15 cellular contexts compared by ENCODE assay signal in genomic region chr10:79344502-79345195, GRCh38. TPM values are rescaled to one million over a fixed set of nuclear protein-coding genes. Genes with fewer than 3 reads are reported as not detected.
DNase-seq lines count a peak whose midpoint lies in the region; ATAC-seq, FAIRE-seq and TF ChIP-seq lines count a peak whose summit lies in the region.
"Had no signal": no experiment of that assay in that cellular context is flagged by ENCODE, and none has a peak within 500 bp of the region (broad histone marks: within the 10 kb centered on the region; RNA-seq: fewer than 3 reads in every experiment).

No MANE protein-coding gene starts in this region.

- DNase-seq in activated CD8-positive, alpha-beta memory T cell treated with anti-CD3 and anti-CD28 coated beads, Interleukin-2, amount 10 ng/mL, durations not matched to agents 7 days and 5 days = peak; percentile 28
- no peak for DNase-seq in activated CD8-positive, alpha-beta memory T cell treated with anti-CD3 and anti-CD28 coated beads, Interleukin-2, amount 50 U/mL, for 4 hours
- DNase-seq in NCI-H2171 treated with DMSO at 0.1 percent for 48 hours (lab: John Stamatoyannopoulos, UW) = peak; percentile 36
- DNase-seq in endothelial cell of umbilical vein (ENCODE audit: low read depth, low spot score) = no peak
- DNase-seq in stomach = peak; percentile 81
- DNase-seq in iPS-NIHi7 (ENCODE audit: extremely low spot score) = no peak
- DNase-seq in activated T-cell treated with anti-CD3 and anti-CD28 coated beads, Interleukin-2, amount 50 U/mL, for 72 hours = no peak
- DNase-seq in GM10266 (ENCODE audit: extremely low spot score) = no peak
- DNase-seq: activated CD8-positive, alpha-beta T cell treated with anti-CD3 and anti-CD28 coated beads for 36 hours; HCEC 1CT; midbrain; PC-9 had no signal

- no peak for ATAC-seq in activated CD8-positive, alpha-beta memory T cell treated with anti-CD3 and anti-CD28 coated beads, Interleukin-2, amount 10 ng/mL, durations not matched to agents 7 days and 5 days
- no peak for ATAC-seq in activated T-cell treated with anti-CD3 and anti-CD28 coated beads, Interleukin-2, amount 50 U/mL, for 72 hours (replicated peaks in 1 of 2)
- ATAC-seq: activated CD8-positive, alpha-beta T cell treated with anti-CD3 and anti-CD28 coated beads for 36 hours; T-cell had no signal

- peaks cover 57% of the 10 kb centered on the region for H3K4me1 Mint-ChIP-seq in activated CD8-positive, alpha-beta memory T cell treated with anti-CD3 and anti-CD28 coated beads, Interleukin-2, amount 10 ng/mL, durations not matched to agents 7 days and 5 days
- H3K4me1 Mint-ChIP-seq in activated T-cell treated with anti-CD3 and anti-CD28 coated beads, Interleukin-2, amount 50 U/mL, for 72 hours (ENCODE audit: low read depth) = peaks cover 13% of the 10 kb centered on the region

- no peak for TF ChIP-seq EP300 in stomach (IDR thresholded peaks at IDR 0.05)

- no peak for FAIRE-seq in endothelial cell of umbilical vein (lab: Jason Lieb, UNC)
- FAIRE-seq: GM12891 had no signal

- dilution Hi-C loops in endothelial cell of umbilical vein (cut with MboI; ENCODE audit: extremely low pct_ligation_motif_present, low sequenced_read_pairs) = no loop called here

- H4K20me1 ChIP-seq in endothelial cell of umbilical vein (replicated peaks; ENCODE audit: control insufficient read depth, extremely low read depth, insufficient read depth, low read length) = no peaks in the 10 kb centered on the region

- no TSS peak for BruUV-seq in endothelial cell of umbilical vein (replicated peaks; lab: Mats Ljungman, UMichigan)

- H3K9me3 ChIP-seq in endothelial cell of umbilical vein (replicated peaks; ENCODE audit: control insufficient read depth, insufficient read depth, low read length) = no peaks in the 10 kb centered on the region
- H3K9me3 ChIP-seq in stomach = no peaks in the 10 kb centered on the region

- WGBS in stomach, 5 donors = 50 to 84% (median 62%) methylated on average over 3 of the region's 3 CpGs

- H2AFZ ChIP-seq in endothelial cell of umbilical vein (ENCODE audit: low read depth, low read length) = no peak overlapping the region
- H2AFZ ChIP-seq: PC-9 had no signal

- H3K27ac ChIP-seq in endothelial cell of umbilical vein (ENCODE audit: insufficient read depth, low read depth, low read length) (no peak overlapping the region), stomach (peak overlapping the region; percentile 37 to 78 (median 59))
- H3K27ac ChIP-seq: PC-9 had no signal

- H3K4me3 Mint-ChIP-seq in activated CD8-positive, alpha-beta memory T cell treated with anti-CD3 and anti-CD28 coated beads, Interleukin-2, amount 10 ng/mL, durations not matched to agents 7 days and 5 days = no peak overlapping the region
- no peak overlapping the region for H3K4me3 Mint-ChIP-seq in activated T-cell treated with anti-CD3 and anti-CD28 coated beads, Interleukin-2, amount 50 U/mL, for 72 hours
- H3K4me3 Mint-ChIP-seq: activated CD8-positive, alpha-beta T cell treated with anti-CD3 and anti-CD28 coated beads for 36 hours; activated naive CD4-positive, alpha-beta T cell treated with anti-CD3 and anti-CD28 coated beads, Interleukin-2, amount 50 U/mL, for 24 hours; T-cell had no signal

- H3K4me1 ChIP-seq in endothelial cell of umbilical vein (ENCODE audit: control insufficient read depth, extremely low read depth, insufficient read depth, low read length) (peaks cover 11% of the 10 kb centered on the region), stomach (peaks cover 64 to 83% (median 78%) of the 10 kb centered on the region in 4 donors)

- H3K36me3 ChIP-seq in endothelial cell of umbilical vein (ENCODE audit: control insufficient read depth in 2 of 2, extremely low read depth in 1 of 2, insufficient read depth in 2 of 2, low read length in 2 of 2) = peaks cover under 1 to 3% of the 10 kb centered on the region in 2 experiments
- H3K36me3 ChIP-seq in stomach = peaks cover 4 to 9% (median 7%) of the 10 kb centered on the region in 4 donors

- H3K9me3 Mint-ChIP-seq in activated CD8-positive, alpha-beta memory T cell treated with anti-CD3 and anti-CD28 coated beads, Interleukin-2, amount 10 ng/mL, durations not matched to agents 7 days and 5 days (ENCODE audit: low read depth) = no peaks in the 10 kb centered on the region
- no peaks in the 10 kb centered on the region for H3K9me3 Mint-ChIP-seq in activated T-cell treated with anti-CD3 and anti-CD28 coated beads, Interleukin-2, amount 50 U/mL, for 72 hours
- H3K9me3 Mint-ChIP-seq: activated CD8-positive, alpha-beta T cell treated with anti-CD3 and anti-CD28 coated beads for 36 hours; activated naive CD4-positive, alpha-beta T cell treated with anti-CD3 and anti-CD28 coated beads, Interleukin-2, amount 50 U/mL, for 24 hours; T-cell had no signal

- H3K9ac ChIP-seq in endothelial cell of umbilical vein (replicated peaks; ENCODE audit: extremely low read depth, insufficient read depth, low read length) = no peak overlapping the region

- POLR2A ChIA-PET in endothelial cell of umbilical vein (lab: Charles Lee) = no interaction called here

- no peak for TF ChIP-seq CTCF in endothelial cell of umbilical vein (IDR thresholded peaks at IDR 0.05; ENCODE audit: extremely low read depth in 1 of 2, insufficient read depth in 1 of 2, low read depth in 1 of 2, low read length in 2 of 2)
- TF ChIP-seq CTCF in stomach (IDR thresholded peaks at IDR 0.05) = no peak
- TF ChIP-seq CTCF in GM10266 (IDR thresholded peaks at IDR 0.05; ENCODE audit: control insufficient read depth, insufficient read depth, low read depth, missing control alignments) = no peak

- H3K4me3 ChIP-seq in endothelial cell of umbilical vein (replicated peaks in 1 of 3; ENCODE audit: insufficient read depth in 1 of 3, low read depth in 1 of 3, low read length in 3 of 3) = no peak overlapping the region
- H3K4me3 ChIP-seq in stomach = no peak overlapping the region
- H3K4me3 ChIP-seq: PC-9 had no signal

- no peak overlapping the region for H3K27ac Mint-ChIP-seq in activated CD8-positive, alpha-beta memory T cell treated with anti-CD3 and anti-CD28 coated beads, Interleukin-2, amount 10 ng/mL, durations not matched to agents 7 days and 5 days
- no peak overlapping the region for H3K27ac Mint-ChIP-seq in activated T-cell treated with anti-CD3 and anti-CD28 coated beads, Interleukin-2, amount 50 U/mL, for 72 hours
- H3K27ac Mint-ChIP-seq: activated naive CD4-positive, alpha-beta T cell treated with anti-CD3 and anti-CD28 coated beads, Interleukin-2, amount 50 U/mL, for 24 hours had no signal

- no peak overlapping the region for H3K4me2 ChIP-seq in endothelial cell of umbilical vein (ENCODE audit: insufficient read depth, low read length)
- H3K4me2 ChIP-seq: PC-9 had no signal

- peaks cover 20% of the 10 kb centered on the region for H3K79me2 ChIP-seq in endothelial cell of umbilical vein (ENCODE audit: control insufficient read depth, insufficient read depth, low read length)

- no peaks in the 10 kb centered on the region for H3K9me1 ChIP-seq in endothelial cell of umbilical vein (replicated peaks; ENCODE audit: control insufficient read depth, extremely low read depth, insufficient read depth, low read length)

- CTCF ChIA-PET in activated CD8-positive, alpha-beta memory T cell treated with anti-CD3 and anti-CD28 coated beads, Interleukin-2, amount 10 ng/mL, durations not matched to agents 7 days and 5 days (lab: Charles Lee) = interaction anchor here (0.9 to 12.0 kb wide), 10 partner anchors 10 to 193 kb away, joined by 3 to 171 read pairs (median 4); no protein-coding TSS in a partner anchor
- CTCF ChIA-PET in endothelial cell of umbilical vein (lab: Charles Lee) = interaction anchor here (0.9 to 2.4 kb wide), 12 partner anchors 10 to 143 kb away, joined by 3 to 10 read pairs (median 4); no protein-coding TSS in a partner anchor

- peaks cover 16% of the 10 kb centered on the region for H3K36me3 Mint-ChIP-seq in activated CD8-positive, alpha-beta memory T cell treated with anti-CD3 and anti-CD28 coated beads, Interleukin-2, amount 10 ng/mL, durations not matched to agents 7 days and 5 days
- H3K36me3 Mint-ChIP-seq in activated T-cell treated with anti-CD3 and anti-CD28 coated beads, Interleukin-2, amount 50 U/mL, for 72 hours (ENCODE audit: insufficient read depth in 2 of 2) = peaks cover 8 to 9% of the 10 kb centered on the region in 2 donors

- H3K27me3 Mint-ChIP-seq in activated CD8-positive, alpha-beta memory T cell treated with anti-CD3 and anti-CD28 coated beads, Interleukin-2, amount 10 ng/mL, durations not matched to agents 7 days and 5 days = no peaks in the 10 kb centered on the region
- H3K27me3 Mint-ChIP-seq in activated T-cell treated with anti-CD3 and anti-CD28 coated beads, Interleukin-2, amount 50 U/mL, for 72 hours (ENCODE audit: low read depth) = no peaks in the 10 kb centered on the region
- H3K27me3 Mint-ChIP-seq: activated CD8-positive, alpha-beta T cell treated with anti-CD3 and anti-CD28 coated beads for 36 hours; activated naive CD4-positive, alpha-beta T cell treated with anti-CD3 and anti-CD28 coated beads, Interleukin-2, amount 50 U/mL, for 24 hours; T-cell had no signal

- H3K27me3 ChIP-seq in endothelial cell of umbilical vein (ENCODE audit: control insufficient read depth in 2 of 2, insufficient read depth in 2 of 2, low read length in 2 of 2) = no peaks in the 10 kb centered on the region
- no peaks in the 10 kb centered on the region for H3K27me3 ChIP-seq in stomach

- no peak for TF ChIP-seq POLR2A in endothelial cell of umbilical vein (IDR thresholded peaks at IDR 0.05; ENCODE audit: low read depth, low read length)
- no peak for TF ChIP-seq POLR2A in stomach (IDR thresholded peaks at IDR 0.05)

- intact Hi-C loops in endothelial cell of umbilical vein (cut with micrococcal nuclease) = loop anchor here (5.0 to 10.0 kb wide), 4 partner anchors 52 to 590 kb away; no protein-coding TSS in a partner anchor
- intact Hi-C loops in stomach (cut with DNase I; ENCODE audit: low total_unique reads) = no loop called here

TF ChIP-seq in endothelial cell of umbilical vein, 7 proteins besides CTCF, POLR2A, EP300 and RAD21 (continues in another document):
- TF ChIP-seq GATA2 (IDR thresholded peaks at IDR 0.05; ENCODE audit: insufficient read depth, insufficient read length, low read depth, low read length) = no peak

RNA-seq across cellular contexts. Expression of gene PPIF, which starts 2.6 kb away (rescaled TPM):
- total RNA-seq in activated CD8-positive, alpha-beta memory T cell treated with anti-CD3 and anti-CD28 coated beads, Interleukin-2, amount 10 ng/mL, durations not matched to agents 7 days and 5 days = 100 to 1,000 TPM; 119 to 144 TPM
- 42.7 and 51.2 TPM in 2 replicates for total RNA-seq in endothelial cell of umbilical vein
- polyA plus RNA-seq in endothelial cell of umbilical vein = 38.7 and 50.7 TPM in 2 replicates
- polyA plus RNA-seq in endothelial cell of umbilical vein (2011; cell fraction: cytosol; rRNA removed) = 73.6 and 86.3 TPM in 2 replicates
- 59.8 and 66.8 TPM in 2 replicates for polyA plus RNA-seq in endothelial cell of umbilical vein (2011; cell fraction: nucleus; rRNA removed)
- 60.9 and 70.8 TPM in 2 replicates for polyA plus RNA-seq in endothelial cell of umbilical vein (2012)
- 40.4 and 49.0 TPM in 2 replicates for polyA minus RNA-seq in endothelial cell of umbilical vein
- polyA minus RNA-seq in endothelial cell of umbilical vein (2011; cell fraction: cytosol; rRNA and poly(A)+ RNA removed) = 79.4 TPM
- polyA minus RNA-seq in endothelial cell of umbilical vein (2011; cell fraction: nucleus; rRNA and poly(A)+ RNA removed) = 27.5 and 31.9 TPM in 2 replicates
- total RNA-seq in stomach = 100 to 1,000 TPM in 1 of 5 donors, 10 to 100 TPM in 3, 1 to 10 TPM in 1; 6.4 to 149 (median 46.8) TPM
- polyA plus RNA-seq in stomach = 100 to 1,000 TPM in 1 of 3 donors, 10 to 100 TPM in 2; 27.5 to 177 (median 54.7) TPM
- 100 to 1,000 TPM; 102 to 104 TPM for total RNA-seq in activated T-cell treated with anti-CD3 and anti-CD28 coated beads, Interleukin-2, amount 50 U/mL, for 72 hours

Comparison
In these comparisons a context has a peak if more than half of its experiments do, and no peak if none do; other contexts are left out.
1. DNase-seq: peak in activated CD8-positive, alpha-beta memory T cell treated with anti-CD3 and anti-CD28 coated beads, Interleukin-2, amount 10 ng/mL, durations not matched to agents 7 days and 5 days (single experiment), NCI-H2171 treated with DMSO at 0.1 percent for 48 hours (single experiment) and stomach (single experiment); none in activated CD8-positive, alpha-beta memory T cell treated with anti-CD3 and anti-CD28 coated beads, Interleukin-2, amount 50 U/mL, for 4 hours (single experiment), endothelial cell of umbilical vein (single experiment), iPS-NIHi7 (single experiment), activated T-cell treated with anti-CD3 and anti-CD28 coated beads, Interleukin-2, amount 50 U/mL, for 72 hours (0 of 2) and GM10266 (single experiment).